Comparison of ENCODE assay signal across 8 cellular contexts in the genomic region with DNA sequence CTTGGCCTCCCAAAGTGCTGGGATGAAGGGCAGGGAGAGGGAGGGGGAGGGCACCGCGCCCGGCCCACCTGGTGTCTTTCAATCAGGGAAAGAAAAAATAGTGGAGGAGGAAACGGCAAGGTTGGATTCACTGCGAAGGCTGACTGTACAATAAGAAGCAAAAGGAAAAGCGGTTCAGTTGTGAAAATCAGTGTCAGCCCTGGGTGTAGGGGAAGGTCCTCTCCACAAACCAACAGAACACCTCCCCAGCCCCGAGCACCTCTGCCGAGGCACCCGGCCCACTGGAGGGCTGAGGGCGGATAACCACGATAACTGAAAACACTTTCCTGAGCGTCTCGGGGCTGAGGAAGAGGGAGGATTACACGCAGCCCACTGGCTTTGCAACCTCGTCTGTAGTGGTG. TPM values are rescaled to one million over a fixed set of nuclear protein-coding genes. Genes with fewer than 3 reads are reported as not detected.
DNase-seq lines count a peak whose midpoint lies in the region; ATAC-seq, FAIRE-seq and TF ChIP-seq lines count a peak whose summit lies in the region.

No MANE protein-coding gene starts in this region.

- H4K20me1 ChIP-seq in DND-41 (ENCODE audit: insufficient read depth, low read length), result peaks cover 19% of the 10 kb centered on the region

- FAIRE-seq in D721Med (lab: Jason Lieb, UNC), result no peak

- peak overlapping the region; percentile 97 for H3K9ac ChIP-seq in DND-41 (ENCODE audit: low read depth, low read length)

- no peaks in the 10 kb centered on the region for H3K36me3 Mint-ChIP-seq in T-cell

- POLR2A ChIA-PET in T-cell (lab: Charles Lee), result interaction anchor here in 1 of 2 donors (0.6 to 0.8 kb wide), 2 partner anchors 18 to 71 kb away, joined by 3 to 8 read pairs; no protein-coding TSS in a partner anchor

- H3K4me1 Mint-ChIP-seq in T-cell, result peaks cover 22 to 38% (median 29%) of the 10 kb centered on the region in 3 donors

- peak overlapping the region; percentile 71 to 75 (median 73) for H3K4me3 Mint-ChIP-seq in T-cell

- CTCF ChIA-PET in T-cell (lab: Charles Lee), result interaction anchor here (0.6 kb wide), 2 partner anchors 18 to 76 kb away, joined by 4 read pairs; no protein-coding TSS in a partner anchor

- H3K27ac Mint-ChIP-seq in T-cell, result peak overlapping the region; percentile 86 to 88

- ATAC-seq in DND-41 (ENCODE audit: insufficient read depth, low read depth), result no peak
- no peak for ATAC-seq in T-cell (replicated peaks in 1 of 4)

- H2AFZ ChIP-seq in DND-41 (ENCODE audit: low read depth, low read length), result peak overlapping the region; percentile 94

- H3K36me3 ChIP-seq in DND-41 (ENCODE audit: insufficient read depth, low read length) (peaks cover 16% of the 10 kb centered on the region), neutrophil (peaks cover 15% of the 10 kb centered on the region)

- H3K4me3 ChIP-seq in DND-41 (ENCODE audit: low read depth in 1 of 2, low read length in 2 of 2) (peak overlapping the region; percentile 87 to 88; a peak in 3 of 4 replicates), choroid plexus epithelial cell (ENCODE audit: low read depth, low read length) (peak overlapping the region; percentile 86), neutrophil (ENCODE audit: low read depth in 1 of 2, low read length in 1 of 2) (peak overlapping the region; percentile 88 to 99)

- H3K27me3 ChIP-seq in DND-41 (ENCODE audit: insufficient read depth, low read length, poor library complexity), result no peaks in the 10 kb centered on the region
- H3K27me3 ChIP-seq in neutrophil, result no peaks in the 10 kb centered on the region

- H3K79me2 ChIP-seq in DND-41 (ENCODE audit: insufficient read depth, low read length), result peaks cover 56% of the 10 kb centered on the region

- H3K4me1 ChIP-seq in DND-41 (ENCODE audit: insufficient read depth, low read length), result peaks cover 39% of the 10 kb centered on the region
- peaks cover 38 to 45% of the 10 kb centered on the region in 2 experiments for H3K4me1 ChIP-seq in neutrophil (ENCODE audit: control insufficient read depth in 1 of 2, insufficient read depth in 1 of 2, low read depth in 1 of 2, low read length in 1 of 2)

- H3K4me2 ChIP-seq in DND-41 (ENCODE audit: insufficient read depth, low read length), result peak overlapping the region; percentile 98

- TF ChIP-seq CTCF in DND-41 (IDR thresholded peaks at IDR 0.05; ENCODE audit: borderline replicate concordance, extremely low read depth, low read length, poor library complexity, severe bottlenecking), result no peak
- no peak for TF ChIP-seq CTCF in choroid plexus epithelial cell (conservative IDR thresholded peaks at IDR 0.05; ENCODE audit: low read depth, low read length)
- TF ChIP-seq CTCF in neutrophil (IDR thresholded peaks at IDR 0.05), result no peak
- no peak for TF ChIP-seq CTCF in D721Med (IDR thresholded peaks at IDR 0.05; ENCODE audit: insufficient read depth, missing control alignments)

- H3K9me3 Mint-ChIP-seq in T-cell, result no peaks in the 10 kb centered on the region

- no peaks in the 10 kb centered on the region for H3K27me3 Mint-ChIP-seq in T-cell

- no peaks in the 10 kb centered on the region for H3K9me3 ChIP-seq in DND-41 (ENCODE audit: insufficient read depth, low read length, severe bottlenecking)
- no peaks in the 10 kb centered on the region for H3K9me3 ChIP-seq in neutrophil

- peak; percentile 43 for DNase-seq in DND-41
- DNase-seq in T-cell, result peak in 25 of 34 experiments; percentile 9 to 58 (median 33)
- DNase-seq in choroid plexus epithelial cell (ENCODE audit: low read depth), result no peak
- no peak for DNase-seq in NCI-H446 (lab: John Stamatoyannopoulos, UW)
- no peak for DNase-seq in hypothalamus (lab: John Stamatoyannopoulos, UW)
- no peak for DNase-seq in foreskin melanocyte
- no peak for DNase-seq in D721Med (ENCODE audit: insufficient read length, low spot score)

- peak overlapping the region; percentile 87 for H3K27ac ChIP-seq in DND-41 (ENCODE audit: low read length)
- peak overlapping the region; percentile 93 for H3K27ac ChIP-seq in neutrophil

RNA-seq across cellular contexts. Expression of gene SPG7, which starts 1.4 kb away (rescaled TPM):
- total RNA-seq in T-cell, result 100 to 1,000 TPM; 161 to 203 (median 184) TPM

RNA-seq across cellular contexts. Expression of gene ANKRD11, which starts 16.4 kb away (rescaled TPM):
- total RNA-seq in T-cell, result 100 to 1,000 TPM; 257 to 294 (median 271) TPM

RNA-seq across cellular contexts. Expression of gene RPL13, which starts 53.7 kb away (rescaled TPM):
- total RNA-seq in T-cell, result 1,000 to 10,000 TPM; 4,444 to 6,530 (median 5,942) TPM

Comparison
In these comparisons a context has a peak if more than half of its experiments do, and no peak if none do; other contexts are left out.
1. DNase-seq: peak in DND-41 (single experiment) and T-cell (25 of 34); none in choroid plexus epithelial cell (single experiment), NCI-H446 (0 of 2), hypothalamus (0 of 51), foreskin melanocyte (single experiment) and D721Med (single experiment).
2. Peak in every context shown above with its lines, with median percentiles within 50 percentile points of each other: H3K4me3 ChIP-seq.